8 cellular contexts compared by ENCODE assay signal in genomic region chr9:81767921-81768320, GRCh38.
"Had no signal": no experiment of that assay in that cellular context is flagged by ENCODE, and none has a peak within 500 bp of the region (broad histone marks: within the 10 kb centered on the region; RNA-seq: fewer than 3 reads in every experiment).

No MANE protein-coding gene starts in this region.

- DNase-seq: GDM1, GF-D8 had no signal

- ATAC-seq: GM12878 had no signal

- FAIRE-seq: G401.6, GM12878, GM12891, GM12892, GM18507, GM19239 had no signal

- H3K4me3 ChIP-seq: GM12878 had no signal
